1 cellular context compared by ENCODE assay signal in the genomic region with DNA sequence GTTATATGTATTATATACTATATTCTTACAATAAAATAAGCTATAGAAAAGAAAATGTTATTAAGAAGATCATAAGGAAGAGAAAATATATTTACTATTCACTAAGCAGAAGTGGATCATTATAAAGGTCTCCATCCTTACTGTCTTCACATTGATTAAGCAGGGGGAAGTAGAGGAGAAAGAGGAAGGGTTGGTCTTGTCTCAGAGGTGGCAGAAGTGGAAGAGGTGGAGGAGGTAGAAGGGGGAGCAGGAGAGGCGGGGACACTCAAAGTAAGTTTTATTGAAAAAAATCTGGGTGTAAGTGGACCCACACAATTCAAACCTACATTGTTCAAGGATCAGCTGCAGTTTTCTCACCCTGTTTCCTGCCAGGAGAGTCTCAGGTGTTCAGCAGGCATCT.
TF ChIP-seq lines count a peak whose summit lies in the region.

No MANE protein-coding gene starts in this region.

TF ChIP-seq in HepG2, 621 proteins besides CTCF, POLR2A, EP300 and RAD21:
- TF ChIP-seq, protein P1, sequence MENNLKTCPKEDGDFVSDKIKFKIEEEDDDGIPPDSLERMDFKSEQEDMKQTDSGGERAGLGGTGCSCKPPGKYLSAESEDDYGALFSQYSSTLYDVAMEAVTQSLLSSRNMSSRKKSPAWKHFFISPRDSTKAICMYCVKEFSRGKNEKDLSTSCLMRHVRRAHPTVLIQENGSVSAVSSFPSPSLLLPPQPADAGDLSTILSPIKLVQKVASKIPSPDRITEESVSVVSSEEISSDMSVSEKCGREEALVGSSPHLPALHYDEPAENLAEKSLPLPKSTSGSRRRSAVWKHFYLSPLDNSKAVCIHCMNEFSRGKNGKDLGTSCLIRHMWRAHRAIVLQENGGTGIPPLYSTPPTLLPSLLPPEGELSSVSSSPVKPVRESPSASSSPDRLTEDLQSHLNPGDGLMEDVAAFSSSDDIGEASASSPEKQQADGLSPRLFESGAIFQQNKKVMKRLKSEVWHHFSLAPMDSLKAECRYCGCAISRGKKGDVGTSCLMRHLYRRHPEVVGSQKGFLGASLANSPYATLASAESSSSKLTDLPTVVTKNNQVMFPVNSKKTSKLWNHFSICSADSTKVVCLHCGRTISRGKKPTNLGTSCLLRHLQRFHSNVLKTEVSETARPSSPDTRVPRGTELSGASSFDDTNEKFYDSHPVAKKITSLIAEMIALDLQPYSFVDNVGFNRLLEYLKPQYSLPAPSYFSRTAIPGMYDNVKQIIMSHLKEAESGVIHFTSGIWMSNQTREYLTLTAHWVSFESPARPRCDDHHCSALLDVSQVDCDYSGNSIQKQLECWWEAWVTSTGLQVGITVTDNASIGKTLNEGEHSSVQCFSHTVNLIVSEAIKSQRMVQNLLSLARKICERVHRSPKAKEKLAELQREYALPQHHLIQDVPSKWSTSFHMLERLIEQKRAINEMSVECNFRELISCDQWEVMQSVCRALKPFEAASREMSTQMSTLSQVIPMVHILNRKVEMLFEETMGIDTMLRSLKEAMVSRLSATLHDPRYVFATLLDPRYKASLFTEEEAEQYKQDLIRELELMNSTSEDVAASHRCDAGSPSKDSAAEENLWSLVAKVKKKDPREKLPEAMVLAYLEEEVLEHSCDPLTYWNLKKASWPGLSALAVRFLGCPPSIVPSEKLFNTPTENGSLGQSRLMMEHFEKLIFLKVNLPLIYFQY (CRISPR knock-in tag; IDR thresholded peaks at IDR 0.05; ENCODE audit: borderline replicate concordance): no peak
TF ChIP-seq in HepG2: peak in this region for 0.
